8 cellular contexts compared by ENCODE assay signal in genomic region chr16:3857189-3858013, GRCh38. TPM values are rescaled to one million over a fixed set of nuclear protein-coding genes. Genes with fewer than 3 reads are reported as not detected.
A peak's percentile ranks its signal among the peaks of the same experiment; 100 is the strongest.
DNase-seq lines count a peak whose midpoint lies in the region; ATAC-seq and TF ChIP-seq lines count a peak whose summit lies in the region.

No MANE protein-coding gene starts in this region.

- H3K9ac ChIP-seq in stomach smooth muscle (ENCODE audit: low read length in 2 of 2) = no peak overlapping the region

- H3K27ac ChIP-seq in cardiac muscle cell (peak overlapping the region; percentile 40), stomach smooth muscle (ENCODE audit: low read length) (peak overlapping the region; percentile 31)

- H3K36me3 ChIP-seq in cardiac muscle cell (no peaks in the 10 kb centered on the region), stomach smooth muscle (ENCODE audit: control insufficient read depth in 2 of 2, insufficient read depth in 2 of 2, low read length in 2 of 2) (peaks cover 0 to 2% of the 10 kb centered on the region in 2 donors)

- no peak overlapping the region for H3K4me3 ChIP-seq in cardiac muscle cell
- peak overlapping the region in 1 of 2 donors; percentile 29 for H3K4me3 ChIP-seq in stomach smooth muscle (ENCODE audit: low read length in 2 of 2)

- DNase-seq in OCI-M1 (lab: John Stamatoyannopoulos, UW) (peak; percentile 10), cardiac muscle cell (ENCODE audit: low read depth in 1 of 2, low spot score in 1 of 2) (peak in 1 of 2 donors; percentile 89), NCI-H146 treated with DMSO at 0.1 percent for 48 hours (lab: John Stamatoyannopoulos, UW; ENCODE audit: unreplicated experiment) (no peak), ACHN (no peak), cerebellar cortex (ENCODE audit: low spot score) (no peak)

- H3K9me3 ChIP-seq in cardiac muscle cell (ENCODE audit: low read depth) (no peaks in the 10 kb centered on the region), stomach smooth muscle (ENCODE audit: control insufficient read depth in 2 of 2, low read length in 2 of 2) (no peaks in the 10 kb centered on the region)

- no peak for TF ChIP-seq CTCF in cardiac muscle cell (IDR thresholded peaks at IDR 0.05; ENCODE audit: low read depth, low read length)

- peak; percentile 37 for ATAC-seq in GM21447 (IDR thresholded peaks at IDR 0.05; ENCODE audit: unreplicated experiment)
- no peak for ATAC-seq in HG03378 (IDR thresholded peaks at IDR 0.05; ENCODE audit: unreplicated experiment)

- no peaks in the 10 kb centered on the region for H3K27me3 ChIP-seq in cardiac muscle cell
- H3K27me3 ChIP-seq in stomach smooth muscle (ENCODE audit: control insufficient read depth in 1 of 2, insufficient read depth in 2 of 2, low read length in 2 of 2) = no peaks in the 10 kb centered on the region

- in situ Hi-C loops in ACHN (cut with HindIII; ENCODE audit: low pct_ligation_motif_present, low pct_unique_long_range_greater_than_20kb, low sequenced_read_pairs) = no loop called here

- H3K4me1 ChIP-seq in cardiac muscle cell (ENCODE audit: low read depth) (peaks cover 55% of the 10 kb centered on the region), stomach smooth muscle (ENCODE audit: control insufficient read depth, insufficient read depth, low read length) (peaks cover 38% of the 10 kb centered on the region)

RNA-seq across cellular contexts. Expression of gene CREBBP, which starts 23.1 kb away (rescaled TPM):
- 19.7 and 33.8 TPM in 2 replicates for total RNA-seq in cardiac muscle cell
- polyA plus RNA-seq in cardiac muscle cell = 24.4 and 27.3 TPM in 2 replicates
